19 cellular contexts compared by ENCODE assay signal in genomic region chr4:1031956-1032795, GRCh38. TPM values are rescaled to one million over a fixed set of nuclear protein-coding genes. Genes with fewer than 3 reads are reported as not detected.
A peak's percentile ranks its signal among the peaks of the same experiment; 100 is the strongest.
DNase-seq lines count a peak whose midpoint lies in the region; ATAC-seq and TF ChIP-seq lines count a peak whose summit lies in the region.
"Had no signal": no experiment of that assay in that cellular context is flagged by ENCODE, and none has a peak within 500 bp of the region (broad histone marks: within the 10 kb centered on the region; RNA-seq: fewer than 3 reads in every experiment).

No MANE protein-coding gene starts in this region.

- TF ChIP-seq POLR2A in transverse colon (IDR thresholded peaks at IDR 0.05): no peak

- peaks cover 17% of the 10 kb centered on the region for H3K27me3 ChIP-seq in BE2C
- H3K27me3 ChIP-seq in DND-41 (ENCODE audit: insufficient read depth, low read length, poor library complexity): no peaks in the 10 kb centered on the region
- no peaks in the 10 kb centered on the region for H3K27me3 ChIP-seq in OCI-LY3 (ENCODE audit: low read depth, low read length)
- peaks cover 76% of the 10 kb centered on the region for H3K27me3 ChIP-seq in transverse colon
- H3K27me3 ChIP-seq: right lobe of liver, SJSA1 had no signal

- H3K79me2 ChIP-seq in DND-41 (ENCODE audit: insufficient read depth, low read length) (no peaks in the 10 kb centered on the region), OCI-LY3 (ENCODE audit: low read length) (no peaks in the 10 kb centered on the region)

- in situ Hi-C loops in transverse colon (cut with MboI; ENCODE audit: low pct_ligation_motif_present in 1 of 4, low pct_unique_long_range_greater_than_20kb in 1 of 4, low sequenced_read_pairs in 3 of 4): no loop called here

- ATAC-seq in DND-41 (ENCODE audit: insufficient read depth, low read depth) (0 out of 3 replicates have a peak, but pooled peaks have one; percentile 36), HG03159 (IDR thresholded peaks at IDR 0.05; ENCODE audit: unreplicated experiment) (no peak)
- ATAC-seq: stimulated activated naive CD8-positive, alpha-beta T cell treated with anti-CD3 and anti-CD28 coated beads, Interleukin-15, Interleukin-2, amounts not matched to agents 100 U/mL and 50 U/mL, for 24 hours had no signal

- no peaks in the 10 kb centered on the region for H3K4me1 ChIP-seq in BE2C
- no peaks in the 10 kb centered on the region for H3K4me1 ChIP-seq in DND-41 (ENCODE audit: insufficient read depth, low read length)
- no peaks in the 10 kb centered on the region for H3K4me1 ChIP-seq in OCI-LY3 (ENCODE audit: low read length)
- H3K4me1 ChIP-seq in transverse colon: peaks cover 0 to 23% (median 15%) of the 10 kb centered on the region in 4 donors
- H3K4me1 ChIP-seq: right lobe of liver had no signal

- H3K27ac ChIP-seq in DND-41 (ENCODE audit: low read length) (no peak overlapping the region), OCI-LY3 (ENCODE audit: low read length) (no peak overlapping the region), transverse colon (no peak overlapping the region)
- H3K27ac ChIP-seq: esophagus muscularis mucosa, right lobe of liver, SJSA1 had no signal

- 56% methylated on average over 23 of the region's 37 CpGs; no CpG with 5 or more reads in 1 of the 2 donors for WGBS in transverse colon (ENCODE audit: low coverage in 1 of 2), 2 donors

- no peak overlapping the region for H3K4me2 ChIP-seq in DND-41 (ENCODE audit: insufficient read depth, low read length)
- H3K4me2 ChIP-seq in OCI-LY3 (ENCODE audit: low read length): no peak overlapping the region

- DNase-seq in BE2C (peak; percentile 37), DND-41 (no peak), epithelial cell of proximal tubule (ENCODE audit: low read depth) (no peak), NCI-H1436 treated with DMSO at 0.1 percent for 48 hours (lab: John Stamatoyannopoulos, UW) (no peak), transverse colon (no peak)
- no peak for DNase-seq in activated effector memory CD4-positive, alpha-beta T cell treated with Interleukin-2 at 50 U/mL for 16 hours
- DNase-seq: activated naive CD8-positive, alpha-beta T cell treated with anti-CD3 and anti-CD28 coated beads for 36 hours; CD8-positive, alpha-beta memory T cell; cerebellar nuclear complex; HCEC 1CT; hippocampal formation; NCI-H1105; NCI-H524 treated with DMSO at 0.1 percent for 48 hours; right lobe of liver; stimulated activated naive CD8-positive, alpha-beta T cell treated with anti-CD3 and anti-CD28 coated beads, Interleukin-15, Interleukin-2, amounts not matched to agents 100 U/mL and 50 U/mL, for 24 hours had no signal

- intact Hi-C loops in transverse colon (cut with DNase I; ENCODE audit: low total_unique reads): no loop called here

- H4K20me1 ChIP-seq in DND-41 (ENCODE audit: insufficient read depth, low read length): peaks cover 6% of the 10 kb centered on the region; the same call in 1 of the 2 replicates
- no peaks in the 10 kb centered on the region for H4K20me1 ChIP-seq in OCI-LY3 (ENCODE audit: insufficient read depth, low read length)

- H3K9ac ChIP-seq in DND-41 (ENCODE audit: low read depth, low read length) (no peak overlapping the region), OCI-LY3 (ENCODE audit: low read length) (no peak overlapping the region)

- H3K9me3 ChIP-seq in BE2C (no peaks in the 10 kb centered on the region), DND-41 (ENCODE audit: insufficient read depth, low read length, severe bottlenecking) (no peaks in the 10 kb centered on the region), OCI-LY3 (ENCODE audit: insufficient read depth, low read length) (no peaks in the 10 kb centered on the region), transverse colon (no peaks in the 10 kb centered on the region)
- H3K9me3 ChIP-seq: esophagus muscularis mucosa, right lobe of liver, SJSA1 had no signal

- H3K36me3 ChIP-seq in BE2C (no peaks in the 10 kb centered on the region), DND-41 (ENCODE audit: insufficient read depth, low read length) (no peaks in the 10 kb centered on the region), OCI-LY3 (replicated peaks; ENCODE audit: low read depth, low read length) (no peaks in the 10 kb centered on the region), transverse colon (no peaks in the 10 kb centered on the region)
- H3K36me3 ChIP-seq: esophagus muscularis mucosa, right lobe of liver, SJSA1 had no signal

- H2AFZ ChIP-seq in DND-41 (ENCODE audit: low read depth, low read length) (no peak overlapping the region), OCI-LY3 (ENCODE audit: low read depth, low read length) (no peak overlapping the region)

- no peak for TF ChIP-seq EP300 in transverse colon (IDR thresholded peaks at IDR 0.05; ENCODE audit: low read depth)

- TF ChIP-seq CTCF in BE2C (IDR thresholded peaks at IDR 0.05; ENCODE audit: low read depth, low read length) (no peak), DND-41 (IDR thresholded peaks at IDR 0.05; ENCODE audit: borderline replicate concordance, extremely low read depth, low read length, poor library complexity, severe bottlenecking) (peak; percentile 2), OCI-LY3 (IDR thresholded peaks at IDR 0.05; ENCODE audit: low read depth, low read length) (peak; percentile 18; the same call in 1 of the 2 replicates), epithelial cell of proximal tubule (conservative IDR thresholded peaks at IDR 0.05; ENCODE audit: low read depth, low read length) (peak; percentile 40), transverse colon (IDR thresholded peaks at IDR 0.05) (peak in 1 of 5 experiments; percentile 8)

- no peak overlapping the region for H3K4me3 ChIP-seq in BE2C (ENCODE audit: low read depth, low read length)
- H3K4me3 ChIP-seq in DND-41 (ENCODE audit: low read depth in 1 of 2, low read length in 2 of 2): no peak overlapping the region
- no peak overlapping the region for H3K4me3 ChIP-seq in OCI-LY3 (ENCODE audit: low read length)
- H3K4me3 ChIP-seq in epithelial cell of proximal tubule (ENCODE audit: low read depth, low read length): no peak overlapping the region
- no peak overlapping the region for H3K4me3 ChIP-seq in transverse colon
- H3K4me3 ChIP-seq: esophagus muscularis mucosa, right lobe of liver, SJSA1 had no signal

RNA-seq across cellular contexts. Expression of gene FGFRL1, which starts 20.8 kb away (rescaled TPM):
- 0.19 TPM for polyA plus RNA-seq in BE2C (2012; ENCODE audit: insufficient read depth, insufficient read length, low read depth)
- total RNA-seq in epithelial cell of proximal tubule: 43.6 and 52.5 TPM in 2 replicates
- total RNA-seq in transverse colon: 10 to 100 TPM; 11.7 to 15.9 (median 14.2) TPM

RNA-seq across cellular contexts. Expression of gene SLC26A1, which starts 39.0 kb away (rescaled TPM):
- 1.6 TPM for polyA plus RNA-seq in BE2C (2012; ENCODE audit: insufficient read depth, insufficient read length, low read depth)
- total RNA-seq in epithelial cell of proximal tubule (0.35 and 1.3 TPM in 2 replicates), transverse colon (1 to 10 TPM; 1.7 to 4.1 (median 2.8) TPM)
- total RNA-seq: CD8-positive, alpha-beta memory T cell; SJSA1 had no signal

RNA-seq across cellular contexts. Expression of gene IDUA, which starts 45.3 kb away (rescaled TPM):
- 5.3 TPM for polyA plus RNA-seq in BE2C (2012; ENCODE audit: insufficient read depth, insufficient read length, low read depth)
- total RNA-seq in epithelial cell of proximal tubule (0.87 and 5.8 TPM in 2 replicates), transverse colon (10 to 100 TPM; 25.9 to 78.6 (median 40.4) TPM)

RNA-seq across cellular contexts. Expression of gene DGKQ, which starts 58.8 kb away (rescaled TPM):
- polyA plus RNA-seq in BE2C (2012; ENCODE audit: insufficient read depth, insufficient read length, low read depth): 22.7 TPM
- 11.1 and 16.9 TPM in 2 replicates for total RNA-seq in epithelial cell of proximal tubule
- 100 to 1,000 TPM in 2 of 4 donors, 10 to 100 TPM in 2; 51.8 to 147 (median 86.0) TPM for total RNA-seq in transverse colon
